ENCODE assay signal across 10 cellular contexts in genomic region chr11:66562275-66562674, GRCh38. TPM values are rescaled to one million over a fixed set of nuclear protein-coding genes. Genes with fewer than 3 reads are reported as not detected.
"Had no signal": no experiment of that assay in that cellular context is flagged by ENCODE, and none has a peak within 500 bp of the region (broad histone marks: within the 10 kb centered on the region; RNA-seq: fewer than 3 reads in every experiment).

No MANE protein-coding gene starts in this region.

- H2AFZ ChIP-seq: GM23248 had no signal

- H3K36me3 ChIP-seq: HAP-1 had no signal

- H3K9me3 ChIP-seq: HAP-1 had no signal

- H3K27ac ChIP-seq: GM23248 had no signal

- DNase-seq: GM23248, GOT3, HFFc6, KG1 had no signal

- H3K4me1 ChIP-seq: HAP-1 had no signal

- ATAC-seq: HCT116 had no signal

- H3K9ac ChIP-seq: GM23248 had no signal

- FAIRE-seq: HTR-8/SVneo had no signal

- H3K4me3 ChIP-seq: GM23248, HAP-1 had no signal

RNA-seq across cellular contexts. Expression of gene CTSF, which starts 6.1 kb away (rescaled TPM):
- total RNA-seq: HT-29 had no signal

RNA-seq across cellular contexts. Expression of gene ACTN3, which starts 15.6 kb away (rescaled TPM):
- total RNA-seq: GM23248, H4, HT-29 had no signal
- polyA plus RNA-seq: GM23248, IgD-negative memory B cell had no signal

RNA-seq across cellular contexts. Expression of gene CCDC87, which starts 30.6 kb away (rescaled TPM):
- polyA plus RNA-seq: IgD-negative memory B cell had no signal
